ENCODE assay signal across 1 cellular context in the genomic region with DNA sequence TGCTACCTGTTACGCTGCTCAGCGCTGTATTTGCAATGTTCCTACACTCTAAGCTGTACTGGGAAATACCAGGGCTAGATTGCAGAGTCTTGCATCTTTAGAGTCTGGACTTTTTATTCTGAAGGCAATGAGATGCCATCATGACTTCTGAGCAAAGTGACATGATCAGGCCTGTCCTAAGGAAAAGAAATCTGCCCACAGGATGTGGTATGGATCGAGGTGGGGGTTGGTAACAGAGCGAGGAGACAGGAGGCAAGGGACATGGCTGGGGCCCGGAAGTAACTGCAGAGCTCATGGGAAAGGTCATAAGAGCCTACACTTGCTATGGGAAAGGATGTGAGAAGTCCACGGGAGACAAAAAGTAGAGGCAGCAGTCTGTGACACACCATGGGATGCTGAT.
TF ChIP-seq lines count a peak whose summit lies in the region.

No MANE protein-coding gene starts in this region.

TF ChIP-seq in K562, 482 proteins besides CTCF, POLR2A, EP300 and RAD21 (continued from another document):
- TF ChIP-seq MNT (conservative IDR thresholded peaks at IDR 0.05) = no peak
